ENCODE assay signal across 9 cellular contexts in the genomic region with DNA sequence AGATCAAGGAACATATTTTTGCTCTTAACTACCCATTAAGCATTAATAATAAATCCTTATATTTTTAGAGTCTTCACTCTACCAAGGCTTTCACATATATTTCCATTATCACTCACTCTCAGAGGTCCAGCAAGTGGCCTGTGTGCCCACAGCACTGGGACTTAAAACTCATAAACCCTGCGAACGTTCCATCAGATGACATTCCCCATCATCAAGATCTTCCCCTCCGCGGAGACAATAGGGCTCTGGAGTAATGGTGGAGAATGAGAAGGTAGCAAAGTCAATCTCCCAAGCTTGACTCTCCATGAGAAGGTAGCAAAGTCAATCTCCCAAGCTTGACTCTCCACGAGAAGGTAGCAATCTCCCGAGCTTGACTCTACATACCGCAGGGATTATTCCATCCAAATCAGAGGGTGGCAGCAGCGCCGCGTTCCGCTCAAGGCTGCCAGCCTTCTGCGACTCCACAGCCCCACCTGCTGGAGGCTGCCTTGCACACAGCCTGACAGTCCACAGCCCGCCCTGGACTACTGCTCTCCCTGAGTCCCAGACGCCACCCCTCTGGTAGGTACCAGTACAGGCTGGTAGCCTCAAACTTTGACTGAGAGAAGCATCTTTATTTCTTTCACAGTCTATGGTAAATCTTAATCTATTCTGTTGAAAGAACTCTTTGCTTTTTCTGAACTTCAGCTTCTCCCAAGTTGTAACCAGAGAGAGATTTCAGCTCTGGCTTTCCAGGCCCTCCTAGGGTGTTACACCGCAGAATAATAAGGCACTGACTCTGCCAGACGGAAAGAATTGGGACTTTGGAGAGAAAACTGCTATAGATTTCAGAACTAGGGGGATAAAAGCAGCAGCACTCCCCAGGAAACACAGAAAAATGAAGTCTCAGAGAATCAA. TPM values are rescaled to one million over a fixed set of nuclear protein-coding genes. Genes with fewer than 3 reads are reported as not detected.
A peak's percentile ranks its signal among the peaks of the same experiment; 100 is the strongest.
DNase-seq lines count a peak whose midpoint lies in the region; ATAC-seq and TF ChIP-seq lines count a peak whose summit lies in the region.
"Had no signal": no experiment of that assay in that cellular context is flagged by ENCODE, and none has a peak within 500 bp of the region (broad histone marks: within the 10 kb centered on the region; RNA-seq: fewer than 3 reads in every experiment).

No MANE protein-coding gene starts in this region.

- peaks cover 16 to 49% (median 40%) of the 10 kb centered on the region in 5 donors for H3K27me3 Mint-ChIP-seq in naive thymus-derived CD8-positive, alpha-beta T cell

- peak; percentile 94 for TF ChIP-seq CTCF in OCI-LY7 (conservative IDR thresholded peaks at IDR 0.05; ENCODE audit: low read length)

- peak; percentile 93 for ATAC-seq in GM21447 (IDR thresholded peaks at IDR 0.05; ENCODE audit: unreplicated experiment)
- peak; percentile 100 for ATAC-seq in naive thymus-derived CD8-positive, alpha-beta T cell

- TF ChIP-seq POLR2A in erythroblast (IDR thresholded peaks at IDR 0.05; ENCODE audit: low read length): no peak

- H3K9me3 ChIP-seq in OCI-LY7 (ENCODE audit: low read length): no peaks in the 10 kb centered on the region

- no peak overlapping the region for H3K4me3 ChIP-seq in OCI-LY7 (ENCODE audit: low read depth, low read length, poor library complexity, severe bottlenecking)

- BruUV-seq in OCI-LY7 (replicated peaks; lab: Mats Ljungman, UMichigan): no TSS peak

- POLR2A ChIA-PET in OCI-LY7 (lab: Charles Lee): no interaction called here
- POLR2A ChIA-PET in naive thymus-derived CD8-positive, alpha-beta T cell (lab: Charles Lee): no interaction called here

- no peaks in the 10 kb centered on the region for H3K9me2 ChIP-seq in OCI-LY7 (ENCODE audit: insufficient read depth, low read length)

- H3K9me3 Mint-ChIP-seq in naive thymus-derived CD8-positive, alpha-beta T cell: no peaks in the 10 kb centered on the region
- H3K9me3 Mint-ChIP-seq: dendritic cell treated with granulocyte-macrophage colony-stimulating factor and Interleukin-4, amounts not matched to agents 40 ng/mL and 50 ng/mL, for 4 days had no signal

- H3K36me3 Mint-ChIP-seq in naive thymus-derived CD8-positive, alpha-beta T cell: no peaks in the 10 kb centered on the region

- H2AFZ ChIP-seq in OCI-LY7 (ENCODE audit: low read length): no peak overlapping the region

- peak overlapping the region in 1 of 10 donors; percentile 12 for H3K4me3 Mint-ChIP-seq in naive thymus-derived CD8-positive, alpha-beta T cell
- H3K4me3 Mint-ChIP-seq: dendritic cell treated with granulocyte-macrophage colony-stimulating factor and Interleukin-4, amounts not matched to agents 40 ng/mL and 50 ng/mL, for 4 days had no signal

- CTCF ChIA-PET in OCI-LY7 (lab: Charles Lee; ENCODE audit: unreplicated experiment): interaction anchor here (0.6 to 0.7 kb wide), 2 partner anchors 16 to 470 kb away, joined by 3 read pairs; no protein-coding TSS in a partner anchor

- H3K4me1 ChIP-seq in OCI-LY7 (ENCODE audit: insufficient read depth, low read length, poor library complexity, severe bottlenecking): no peaks in the 10 kb centered on the region

- H3K36me3 ChIP-seq in OCI-LY7 (ENCODE audit: insufficient read depth, low read length): no peaks in the 10 kb centered on the region

- intact Hi-C loops in OCI-LY7 (cut with micrococcal nuclease; ENCODE audit: unreplicated experiment): loop anchor here (5.0 kb wide), 1 partner anchor 67 kb away; no protein-coding TSS in a partner anchor

- H3K27ac ChIP-seq in OCI-LY7 (ENCODE audit: low read depth, low read length, poor library complexity, severe bottlenecking): no peak overlapping the region

- peak; percentile 35 for DNase-seq in DMS 273 treated with DMSO at 0.1 percent for 48 hours (lab: John Stamatoyannopoulos, UW)
- peak; percentile 66 for DNase-seq in HuH-7 (ENCODE audit: low spot score)
- DNase-seq in OCI-LY7 (ENCODE audit: low spot score): peak; percentile 79
- peak; percentile 80 for DNase-seq in activated T-cell treated with anti-CD3 and anti-CD28 coated beads for 24 hours (ENCODE audit: low read depth)
- DNase-seq in erythroblast (lab: John Stamatoyannopoulos, UW): peak; percentile 71 to 86
- peak; percentile 64 to 88 (median 78) for DNase-seq in naive thymus-derived CD8-positive, alpha-beta T cell
- DNase-seq in stimulated activated CD8-positive, alpha-beta memory T cell treated with anti-CD3 and anti-CD28 coated beads, Interleukin-7, amount 100 ng/mL, for 48 hours (ENCODE audit: extremely low read depth in 1 of 2, low read depth in 1 of 2): peak; percentile 58 to 61

- no peaks in the 10 kb centered on the region for H4K20me1 ChIP-seq in OCI-LY7 (ENCODE audit: insufficient read depth, low read length)

- no peaks in the 10 kb centered on the region for H3K79me2 ChIP-seq in OCI-LY7 (ENCODE audit: insufficient read depth, low read depth, low read length)

- H3K4me1 Mint-ChIP-seq in naive thymus-derived CD8-positive, alpha-beta T cell: peaks cover 4 to 5% (median 4%) of the 10 kb centered on the region in 4 donors

- H3K4me2 ChIP-seq in OCI-LY7 (ENCODE audit: low read length): no peak overlapping the region

- H3K27ac Mint-ChIP-seq in naive thymus-derived CD8-positive, alpha-beta T cell: no peak overlapping the region
- H3K27ac Mint-ChIP-seq: dendritic cell treated with granulocyte-macrophage colony-stimulating factor and Interleukin-4, amounts not matched to agents 40 ng/mL and 50 ng/mL, for 4 days had no signal

RNA-seq across cellular contexts. Expression of a gene that starts 26.4 kb away (rescaled TPM):
- 1.5 and 2.1 TPM in 2 replicates for total RNA-seq in OCI-LY7 (2014; rRNA removed; shearing (Covaris generic))
- 7.0 and 8.7 TPM in 2 replicates for total RNA-seq in OCI-LY7 (2022)
- total RNA-seq in naive thymus-derived CD8-positive, alpha-beta T cell: under 1 TPM; 0.55 to 0.96 TPM
- polyA plus RNA-seq in naive thymus-derived CD8-positive, alpha-beta T cell: under 1 TPM in 1 of 3 donors, not detected in 2; 0.46 TPM
